Comparison of ENCODE assay signal across 7 cellular contexts in the genomic region with DNA sequence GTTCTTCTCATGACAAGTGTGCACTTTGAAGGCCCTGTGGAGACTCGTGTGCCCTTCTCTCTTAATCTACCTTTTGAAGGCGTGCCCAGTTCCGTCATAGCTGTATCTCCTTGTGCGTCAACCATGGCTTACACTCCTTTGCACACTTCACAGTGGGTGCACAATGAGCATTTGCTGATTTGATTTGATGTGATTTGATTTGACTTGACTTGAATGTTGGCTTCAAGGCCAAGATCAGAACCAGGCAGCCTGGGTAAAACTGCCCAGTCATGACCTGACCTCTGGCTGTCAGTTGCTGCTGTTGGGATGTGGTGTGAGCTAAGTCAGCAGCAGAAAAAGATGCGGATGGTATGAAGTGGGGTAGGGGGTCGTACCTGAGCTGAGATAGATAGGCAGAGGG.
"Had no signal": no experiment of that assay in that cellular context is flagged by ENCODE, and none has a peak within 500 bp of the region (broad histone marks: within the 10 kb centered on the region; RNA-seq: fewer than 3 reads in every experiment).

No MANE protein-coding gene starts in this region.

- H3K4me3 ChIP-seq: GM23248, HAP-1 had no signal

- H3K9me3 ChIP-seq: HAP-1 had no signal

- ATAC-seq: HCT116 had no signal

- H3K36me3 ChIP-seq: HAP-1 had no signal

- H3K4me1 ChIP-seq: HAP-1 had no signal

- H3K9ac ChIP-seq: GM23248 had no signal

- H3K27ac ChIP-seq: GM23248 had no signal

- DNase-seq: GM23248, GOT3, H7, HFFc6, IMR-90 had no signal

- H2AFZ ChIP-seq: GM23248 had no signal
